Comparison of ENCODE assay signal across 13 cellular contexts in genomic region chr7:93146036-93146435, GRCh38. TPM values are rescaled to one million over a fixed set of nuclear protein-coding genes. Genes with fewer than 3 reads are reported as not detected.
A peak's percentile ranks its signal among the peaks of the same experiment; 100 is the strongest.
DNase-seq lines count a peak whose midpoint lies in the region; ATAC-seq and TF ChIP-seq lines count a peak whose summit lies in the region.
"Had no signal": no experiment of that assay in that cellular context is flagged by ENCODE, and none has a peak within 500 bp of the region (broad histone marks: within the 10 kb centered on the region; RNA-seq: fewer than 3 reads in every experiment).

No MANE protein-coding gene starts in this region.

- H3K27me3 ChIP-seq in GM23338 (ENCODE audit: insufficient read depth) = no peaks in the 10 kb centered on the region
- H3K27me3 ChIP-seq in trophoblast cell (ENCODE audit: insufficient read depth, low read length) = no peaks in the 10 kb centered on the region
- H3K27me3 ChIP-seq: testis had no signal

- peak overlapping the region; percentile 28 for H3K27ac Mint-ChIP-seq in activated CD4-positive, alpha-beta T cell treated with anti-CD3 and anti-CD28 coated beads for 36 hours
- H3K27ac Mint-ChIP-seq in GM23338 = peak overlapping the region; percentile 42; the same call in 1 of the 2 replicates

- POLR2A ChIA-PET in activated CD4-positive, alpha-beta T cell treated with anti-CD3 and anti-CD28 coated beads for 36 hours (lab: Charles Lee) = no interaction called here

- H3K14ac ChIP-seq in trophoblast cell (ENCODE audit: low read length) = no peak overlapping the region

- no peaks in the 10 kb centered on the region for H3K79me2 ChIP-seq in GM23338 (replicated peaks; ENCODE audit: insufficient read depth)
- H3K79me2 ChIP-seq in trophoblast cell (ENCODE audit: control insufficient read depth, insufficient read depth, low read length, poor library complexity) = no peaks in the 10 kb centered on the region

- H4K12ac ChIP-seq in trophoblast cell (ENCODE audit: low read depth, low read length) = no peak overlapping the region

- DNase-seq in activated CD4-positive, alpha-beta T cell treated with anti-CD3 and anti-CD28 coated beads for 36 hours = no peak
- no peak for DNase-seq in activated CD4-positive, alpha-beta T cell treated with anti-CD3 and anti-CD28 coated beads, Interleukin-2, amount 50 U/mL, for 4 hours
- peak; percentile 36 for DNase-seq in GM23338 (ENCODE audit: low spot score)
- DNase-seq in coronary artery (ENCODE audit: low spot score) = no peak
- no peak for DNase-seq in trophoblast cell
- no peak for DNase-seq in cerebellar nuclear complex (lab: John Stamatoyannopoulos, UW)
- DNase-seq in pons (ENCODE audit: low spot score) = no peak
- no peak for DNase-seq in activated CD8-positive, alpha-beta memory T cell treated with anti-CD3 and anti-CD28 coated beads, Interleukin-2, amount 50 U/mL, for 4 hours
- DNase-seq: ACHN, NCI-H446 treated with DMSO at 0.1 percent for 48 hours, psoas muscle, testis had no signal

- H3K4me3 Mint-ChIP-seq in activated CD4-positive, alpha-beta T cell treated with anti-CD3 and anti-CD28 coated beads for 36 hours = peak overlapping the region; percentile 22
- no peak overlapping the region for H3K4me3 Mint-ChIP-seq in GM23338

- TF ChIP-seq CTCF in GM23338 (conservative IDR thresholded peaks at IDR 0.05; ENCODE audit: low read depth in 2 of 2) (no peak; a peak in 1 of 4 replicates), coronary artery (IDR thresholded peaks at IDR 0.05) (no peak)

- H3K27ac ChIP-seq in GM23338 (ENCODE audit: low read depth) (no peak overlapping the region), coronary artery (peak overlapping the region in 1 of 2 donors; percentile 35), trophoblast cell (ENCODE audit: low read depth, low read length) (no peak overlapping the region)

- no peak overlapping the region for H2BK5ac ChIP-seq in trophoblast cell (ENCODE audit: low read depth, low read length, poor library complexity)

- peaks cover 25% of the 10 kb centered on the region for H3K36me3 Mint-ChIP-seq in activated CD4-positive, alpha-beta T cell treated with anti-CD3 and anti-CD28 coated beads for 36 hours (ENCODE audit: low read depth)
- H3K36me3 Mint-ChIP-seq in GM23338 (ENCODE audit: low read depth) = no peaks in the 10 kb centered on the region

- intact Hi-C loops in activated CD4-positive, alpha-beta T cell treated with anti-CD3 and anti-CD28 coated beads for 36 hours (cut with DNase I, micrococcal nuclease) = no loop called here

- no peak overlapping the region for H2AFZ ChIP-seq in GM23338
- H2AFZ ChIP-seq in trophoblast cell (ENCODE audit: insufficient read depth, low read length, poor library complexity) = no peak overlapping the region

- H4K8ac ChIP-seq in trophoblast cell (ENCODE audit: low read depth, low read length) = no peak overlapping the region

- no peak overlapping the region for H3K4me2 ChIP-seq in GM23338
- no peak overlapping the region for H3K4me2 ChIP-seq in trophoblast cell (ENCODE audit: low read length)

- H3K9me3 Mint-ChIP-seq in activated CD4-positive, alpha-beta T cell treated with anti-CD3 and anti-CD28 coated beads for 36 hours (ENCODE audit: low read depth) = no peaks in the 10 kb centered on the region
- H3K9me3 Mint-ChIP-seq in GM23338 = no peaks in the 10 kb centered on the region

- no peaks in the 10 kb centered on the region for H3K79me1 ChIP-seq in trophoblast cell (ENCODE audit: low read length)

- H3K9ac ChIP-seq in trophoblast cell (ENCODE audit: low read length) = no peak overlapping the region

- no peak overlapping the region for H2BK12ac ChIP-seq in trophoblast cell (ENCODE audit: low read length)

- ATAC-seq in activated CD4-positive, alpha-beta T cell treated with anti-CD3 and anti-CD28 coated beads for 36 hours = no peak
- ATAC-seq in GM23338 = peak; percentile 70
- ATAC-seq: Right ventricle myocardium inferior had no signal

- no CpG with 5 or more reads among the region's 1 CpG for WGBS in trophoblast cell (ENCODE audit: extremely low coverage, insufficient coverage, insufficient read length)

- no peak overlapping the region for H4K91ac ChIP-seq in trophoblast cell (ENCODE audit: low read depth, low read length)

- H3K4me1 ChIP-seq in GM23338 (ENCODE audit: insufficient read depth) = no peaks in the 10 kb centered on the region
- H3K4me1 ChIP-seq in trophoblast cell (ENCODE audit: control insufficient read depth in 1 of 2, insufficient read depth in 2 of 2, low read length in 2 of 2) = no peaks in the 10 kb centered on the region

- H3K36me3 ChIP-seq in GM23338 (ENCODE audit: insufficient read depth) = no peaks in the 10 kb centered on the region
- no peaks in the 10 kb centered on the region for H3K36me3 ChIP-seq in trophoblast cell (ENCODE audit: control insufficient read depth in 1 of 2, insufficient read depth in 2 of 2, low read length in 2 of 2)

- CTCF ChIA-PET in activated CD4-positive, alpha-beta T cell treated with anti-CD3 and anti-CD28 coated beads for 36 hours (lab: Charles Lee) = interaction anchor here (1.2 kb wide), 1 partner anchor 87 kb away, joined by 3 read pairs; the partner anchor contains the start of gene VPS50

- H3F3A ChIP-seq in GM23338 (replicated peaks; ENCODE audit: low read depth) = no peaks in the 10 kb centered on the region

- H3K4ac ChIP-seq in trophoblast cell (ENCODE audit: low read depth, low read length) = no peak overlapping the region

- H3K4me1 Mint-ChIP-seq in activated CD4-positive, alpha-beta T cell treated with anti-CD3 and anti-CD28 coated beads for 36 hours = peaks cover 26% of the 10 kb centered on the region
- H3K4me1 Mint-ChIP-seq in GM23338 = peaks cover 14% of the 10 kb centered on the region; the same call in 2 of the 3 replicates

- H3K9me3 ChIP-seq in trophoblast cell (ENCODE audit: insufficient read depth, low read depth, low read length) = no peaks in the 10 kb centered on the region
- H3K9me3 ChIP-seq: psoas muscle, testis had no signal

- H3K23ac ChIP-seq in trophoblast cell (ENCODE audit: low read length) = peak overlapping the region; percentile 73

- H3K4me3 ChIP-seq in GM23338 (no peak overlapping the region), coronary artery (peak overlapping the region; percentile 73), trophoblast cell (ENCODE audit: low read depth, low read length) (no peak overlapping the region)
- H3K4me3 ChIP-seq: testis had no signal

- no peaks in the 10 kb centered on the region for H3K27me3 Mint-ChIP-seq in activated CD4-positive, alpha-beta T cell treated with anti-CD3 and anti-CD28 coated beads for 36 hours
- H3K27me3 Mint-ChIP-seq in GM23338 (ENCODE audit: insufficient read depth, low read depth, poor library complexity) = peaks cover 5% of the 10 kb centered on the region

- no peak overlapping the region for H2AK5ac ChIP-seq in trophoblast cell (ENCODE audit: low read length)

- no peak overlapping the region for H2BK120ac ChIP-seq in trophoblast cell (ENCODE audit: insufficient read depth, low read length, poor library complexity)

- no peaks in the 10 kb centered on the region for H3K9me2 ChIP-seq in GM23338 (ENCODE audit: insufficient read depth)

- no peaks in the 10 kb centered on the region for H4K20me1 ChIP-seq in GM23338 (replicated peaks; ENCODE audit: insufficient read depth)

- H3K18ac ChIP-seq in trophoblast cell (ENCODE audit: low read length) = no peak overlapping the region

TF ChIP-seq in GM23338, 12 proteins besides CTCF, POLR2A, EP300 and RAD21 (continues in another document):
- TF ChIP-seq ZNF331 (CRISPR knock-in tag; IDR thresholded peaks at IDR 0.05; ENCODE audit: low read depth) = no peak
- TF ChIP-seq POLR2AphosphoS5 (IDR thresholded peaks at IDR 0.05; ENCODE audit: low read depth) = no peak
- TF ChIP-seq STAT1 (IDR thresholded peaks at IDR 0.05; ENCODE audit: unreplicated experiment) = no peak
- TF ChIP-seq ETS1 (IDR thresholded peaks at IDR 0.05) = no peak
- no peak for TF ChIP-seq NANOG (IDR thresholded peaks at IDR 0.05; ENCODE audit: borderline replicate concordance)
- TF ChIP-seq ZNF114 (CRISPR knock-in tag; IDR thresholded peaks at IDR 0.05) = no peak
- no peak for TF ChIP-seq JUNB (IDR thresholded peaks at IDR 0.05; ENCODE audit: unreplicated experiment)
- TF ChIP-seq CREB1 (CRISPR knock-in tag; IDR thresholded peaks at IDR 0.05; ENCODE audit: low read depth) = no peak
- TF ChIP-seq EZH2 (IDR thresholded peaks at IDR 0.05; ENCODE audit: low read depth, unreplicated experiment) = no peak

RNA-seq across cellular contexts. Expression of gene SAMD9L, which starts 2.1 kb away (rescaled TPM):
- total RNA-seq in activated CD4-positive, alpha-beta T cell treated with anti-CD3 and anti-CD28 coated beads for 36 hours = 10 to 100 TPM; 19.6 to 27.8 TPM
- total RNA-seq in GM23338 (2014; rRNA removed; shearing (Covaris generic)) = not detected in 2 replicates
- polyA plus RNA-seq in GM23338 (2016; fragmentation: Nextera tagmentation; extraction: Ambion mirVana) = not detected in 2 replicates
- polyA plus RNA-seq in trophoblast cell (2013) = not detected in 2 replicates

RNA-seq across cellular contexts. Expression of gene SAMD9, which starts 28.3 kb away (rescaled TPM):
- total RNA-seq in activated CD4-positive, alpha-beta T cell treated with anti-CD3 and anti-CD28 coated beads for 36 hours = 10 to 100 TPM; 10.2 to 10.7 TPM
- total RNA-seq in GM23338 (2014; rRNA removed; shearing (Covaris generic)) = 0.17 TPM in 1 of 2 replicates, not detected in the other
- polyA plus RNA-seq in GM23338 (2016; fragmentation: Nextera tagmentation; extraction: Ambion mirVana) = 0.07 TPM in 1 of 2 replicates, not detected in the other
- 0.01 TPM in 2 replicates for polyA plus RNA-seq in trophoblast cell (2013)

Comparison
In these comparisons a context has a peak if more than half of its experiments do, and no peak if none do; other contexts are left out.
1. RNA of gene SAMD9L, which starts 2.1 kb away (total RNA-seq): 19.6 to 27.8 TPM in activated CD4-positive, alpha-beta T cell treated with anti-CD3 and anti-CD28 coated beads for 36 hours; not detected in GM23338; every median in the first group is over 10 times any median in the second.